Comparison of ENCODE assay signal across 9 cellular contexts in genomic region chr16:15055141-15056053, GRCh38. TPM values are rescaled to one million over a fixed set of nuclear protein-coding genes. Genes with fewer than 3 reads are reported as not detected.
A peak's percentile ranks its signal among the peaks of the same experiment; 100 is the strongest.
DNase-seq lines count a peak whose midpoint lies in the region; ATAC-seq, FAIRE-seq and TF ChIP-seq lines count a peak whose summit lies in the region.
"Had no signal": no experiment of that assay in that cellular context is flagged by ENCODE, and none has a peak within 500 bp of the region (broad histone marks: within the 10 kb centered on the region; RNA-seq: fewer than 3 reads in every experiment).

No MANE protein-coding gene starts in this region.

- H3K27me3 Mint-ChIP-seq in mesothelial cell of epicardium (ENCODE audit: low read depth), result no peaks in the 10 kb centered on the region

- FAIRE-seq in D721Med (lab: Jason Lieb, UNC), result no peak
- FAIRE-seq in GM19239 (lab: Jason Lieb, UNC), result no peak

- H3K9me3 ChIP-seq in SK-N-MC (ENCODE audit: low read depth, low read length), result no peaks in the 10 kb centered on the region

- peak overlapping the region; percentile 78 for H3K4me3 Mint-ChIP-seq in mesothelial cell of epicardium

- peaks cover 15% of the 10 kb centered on the region for H3K4me1 Mint-ChIP-seq in mesothelial cell of epicardium

- H3K27ac ChIP-seq in SK-N-MC (no peak overlapping the region), coronary artery (peak overlapping the region; percentile 79 to 91), substantia nigra (ENCODE audit: low read depth, low read length, poor library complexity, severe bottlenecking) (peak overlapping the region; percentile 71)
- H3K27ac ChIP-seq: epithelial cell of prostate had no signal

- H3K36me3 Mint-ChIP-seq in mesothelial cell of epicardium, result peaks cover 11% of the 10 kb centered on the region

- TF ChIP-seq CTCF in D721Med (IDR thresholded peaks at IDR 0.05; ENCODE audit: insufficient read depth, missing control alignments), result peak; percentile 24
- no peak for TF ChIP-seq CTCF in coronary artery (IDR thresholded peaks at IDR 0.05)
- TF ChIP-seq CTCF in mesothelial cell of epicardium (IDR thresholded peaks at IDR 0.05; ENCODE audit: unreplicated experiment), result no peak

- H3K4me3 ChIP-seq in SK-N-MC (peak overlapping the region; percentile 94), coronary artery (peak overlapping the region; percentile 91)

- H3K36me3 ChIP-seq in SK-N-MC (ENCODE audit: insufficient read depth, low read length), result peaks cover 17% of the 10 kb centered on the region

- ATAC-seq in HG03280 (IDR thresholded peaks at IDR 0.05; ENCODE audit: unreplicated experiment), result peak; percentile 62

- no peaks in the 10 kb centered on the region for H3K9me3 Mint-ChIP-seq in mesothelial cell of epicardium

- DNase-seq in D721Med (ENCODE audit: insufficient read length, low spot score) (no peak), GM19239 (ENCODE audit: insufficient read length, low spot score) (peak; percentile 64), SK-N-MC (ENCODE audit: low read depth, low spot score) (no peak), coronary artery (ENCODE audit: low spot score) (peak; percentile 82), mesothelial cell of epicardium (ENCODE audit: low spot score in 2 of 2, unreplicated experiment in 2 of 2) (no peak), substantia nigra (lab: John Stamatoyannopoulos, UW) (peak in 14 of 49 donors; percentile 29 to 88 (median 54)), NCI-H187 treated with DMSO at 0.1 percent for 48 hours (lab: John Stamatoyannopoulos, UW) (no peak)

- H3K9ac ChIP-seq in SK-N-MC (ENCODE audit: insufficient read length), result peak overlapping the region; percentile 92

- H3K27ac Mint-ChIP-seq in mesothelial cell of epicardium, result no peak overlapping the region

RNA-seq across cellular contexts. Expression of gene NTAN1, which starts 0.5 kb away (rescaled TPM):
- total RNA-seq in mesothelial cell of epicardium, result 22.1 to 23.3 TPM (median 22.8 TPM) in 3 replicates

RNA-seq across cellular contexts. Expression of gene RRN3, which starts 38.7 kb away (rescaled TPM):
- 31.9 to 34.1 TPM (median 32.9 TPM) in 3 replicates for total RNA-seq in mesothelial cell of epicardium

Comparison
In these comparisons a context has a peak if more than half of its experiments do, and no peak if none do; other contexts are left out.
1. DNase-seq: peak in GM19239 (single experiment) and coronary artery (single experiment); none in D721Med (single experiment), SK-N-MC (single experiment), mesothelial cell of epicardium (0 of 2) and NCI-H187 treated with DMSO at 0.1 percent for 48 hours (single experiment).